In genomic region chr16:28003923-28004322, GRCh38 we compare ENCODE assay signal across 29 cellular contexts. TPM values are rescaled to one million over a fixed set of nuclear protein-coding genes. Genes with fewer than 3 reads are reported as not detected.
DNase-seq lines count a peak whose midpoint lies in the region; ATAC-seq and TF ChIP-seq lines count a peak whose summit lies in the region.
"Had no signal": no experiment of that assay in that cellular context is flagged by ENCODE, and none has a peak within 500 bp of the region (broad histone marks: within the 10 kb centered on the region; RNA-seq: fewer than 3 reads in every experiment).

No MANE protein-coding gene starts in this region.

- H3K9me2 ChIP-seq in GM23338 (ENCODE audit: insufficient read depth), result no peaks in the 10 kb centered on the region

- TF ChIP-seq CTCF in GM23338 (conservative IDR thresholded peaks at IDR 0.05; ENCODE audit: low read depth in 2 of 2) (no peak), spleen (IDR thresholded peaks at IDR 0.05 in 8 of 11, conservative IDR thresholded peaks at IDR 0.05 in 3 of 11) (no peak)

- H4K20me1 ChIP-seq in GM23338 (replicated peaks; ENCODE audit: insufficient read depth), result no peaks in the 10 kb centered on the region

- no peaks in the 10 kb centered on the region for H3K79me2 ChIP-seq in GM23338 (replicated peaks; ENCODE audit: insufficient read depth)

- DNase-seq in DMS 273 (lab: John Stamatoyannopoulos, UW; ENCODE audit: unreplicated experiment) (peak; percentile 17), DMS 273 treated with DMSO at 0.1 percent for 48 hours (lab: John Stamatoyannopoulos, UW) (no peak), GM23338 (ENCODE audit: low spot score) (no peak), myocyte (ENCODE audit: low read depth) (peak; percentile 9), spleen (peak; percentile 24), NCI-H2029 treated with DMSO at 0.1 percent for 48 hours (lab: John Stamatoyannopoulos, UW) (no peak)
- DNase-seq in natural killer cell treated with Interleukin-12 subunit alpha and Interleukin-12 subunit beta and Interleukin-15 and Interleukin-18, amount 100 ng/mL, for 72 hours (ENCODE audit: low spot score), result no peak
- DNase-seq: CD8-positive, alpha-beta memory T cell; DMS153; DND-41; MV-4-11; NCI-H1105 treated with DMSO at 0.1 percent for 48 hours; NCI-H146; NCI-H2029; NCI-H446 treated with DMSO at 0.1 percent for 48 hours; NCI-H526; NCI-H82; NK-92 treated with Interleukin-12 subunit alpha and Interleukin-12 subunit beta, amount 100 ng/mL, for 24 hours; PC-9; SHP77 had no signal

- H3K4me1 Mint-ChIP-seq in GM23338, result no peaks in the 10 kb centered on the region; the same call in 2 of the 3 replicates
- H3K4me1 Mint-ChIP-seq in natural killer cell treated with Interleukin-12 subunit alpha and Interleukin-12 subunit beta and Interleukin-15 and Interleukin-18, amount 100 ng/mL, for 72 hours (ENCODE audit: low read depth in 2 of 2), result no peaks in the 10 kb centered on the region
- H3K4me1 Mint-ChIP-seq: B cell; CD8-positive, alpha-beta memory T cell had no signal

- H3K4me3 ChIP-seq in GM23338 (no peak overlapping the region), spleen (no peak overlapping the region)
- H3K4me3 ChIP-seq: K562, PC-9 had no signal

- H3K27me3 ChIP-seq in GM23338 (ENCODE audit: insufficient read depth) (no peaks in the 10 kb centered on the region), spleen (replicated peaks in 1 of 7) (peaks cover 0 to 6% (median 0%) of the 10 kb centered on the region in 7 donors)

- no peak overlapping the region for H3K4me2 ChIP-seq in GM23338
- H3K4me2 ChIP-seq: PC-9 had no signal

- H3K4me3 Mint-ChIP-seq in GM23338, result no peak overlapping the region
- no peak overlapping the region for H3K4me3 Mint-ChIP-seq in natural killer cell treated with Interleukin-12 subunit alpha and Interleukin-12 subunit beta and Interleukin-15 and Interleukin-18, amount 100 ng/mL, for 72 hours
- H3K4me3 Mint-ChIP-seq: B cell; CD8-positive, alpha-beta memory T cell had no signal

- ATAC-seq in GM23338, result peak; percentile 28; the same call in 2 of the 3 replicates
- ATAC-seq in HG03520 (IDR thresholded peaks at IDR 0.05; ENCODE audit: unreplicated experiment), result no peak
- ATAC-seq in natural killer cell treated with Interleukin-12 subunit alpha and Interleukin-12 subunit beta and Interleukin-15 and Interleukin-18, amount 100 ng/mL, for 72 hours, result no peak

- 0 out of 2 replicates have a peak overlapping the region, but pooled peaks have one; percentile 14 for H2AFZ ChIP-seq in GM23338
- H2AFZ ChIP-seq: PC-9 had no signal

- intact Hi-C loops in spleen (cut with DNase I; ENCODE audit: low total_unique reads), result no loop called here

- no peak overlapping the region for H3K27ac Mint-ChIP-seq in GM23338
- no peak overlapping the region for H3K27ac Mint-ChIP-seq in natural killer cell treated with Interleukin-12 subunit alpha and Interleukin-12 subunit beta and Interleukin-15 and Interleukin-18, amount 100 ng/mL, for 72 hours
- H3K27ac Mint-ChIP-seq: B cell; CD8-positive, alpha-beta memory T cell had no signal

- peaks cover 4% of the 10 kb centered on the region for H3K27me3 Mint-ChIP-seq in GM23338 (ENCODE audit: insufficient read depth, low read depth, poor library complexity)
- H3K27me3 Mint-ChIP-seq in natural killer cell treated with Interleukin-12 subunit alpha and Interleukin-12 subunit beta and Interleukin-15 and Interleukin-18, amount 100 ng/mL, for 72 hours, result peaks cover 1 to 6% of the 10 kb centered on the region in 2 donors

- no peak for TF ChIP-seq POLR2A in spleen (IDR thresholded peaks at IDR 0.05)

- H3K27ac ChIP-seq in GM23338 (ENCODE audit: low read depth) (no peak overlapping the region), spleen (no peak overlapping the region)
- H3K27ac ChIP-seq: 22Rv1, C4-2B, PC-9 had no signal

- H3K36me3 ChIP-seq in GM23338 (ENCODE audit: insufficient read depth) (no peaks in the 10 kb centered on the region), spleen (no peaks in the 10 kb centered on the region)

- no peaks in the 10 kb centered on the region for H3K9me3 ChIP-seq in spleen

- H3K9me3 Mint-ChIP-seq in GM23338, result peaks cover 5% of the 10 kb centered on the region; the same call in 2 of the 3 replicates
- H3K9me3 Mint-ChIP-seq in natural killer cell treated with Interleukin-12 subunit alpha and Interleukin-12 subunit beta and Interleukin-15 and Interleukin-18, amount 100 ng/mL, for 72 hours, result no peaks in the 10 kb centered on the region
- H3K9me3 Mint-ChIP-seq: CD8-positive, alpha-beta memory T cell had no signal

- 80 to 89% (median 81%) methylated on average over 9 of the region's 9 CpGs for WGBS in spleen, 5 donors

- no peaks in the 10 kb centered on the region; the same call in 2 of the 3 replicates for H3K36me3 Mint-ChIP-seq in GM23338 (ENCODE audit: low read depth)
- no peaks in the 10 kb centered on the region for H3K36me3 Mint-ChIP-seq in natural killer cell treated with Interleukin-12 subunit alpha and Interleukin-12 subunit beta and Interleukin-15 and Interleukin-18, amount 100 ng/mL, for 72 hours

- H3F3A ChIP-seq in GM23338 (replicated peaks; ENCODE audit: low read depth), result no peaks in the 10 kb centered on the region

- no peaks in the 10 kb centered on the region for H3K4me1 ChIP-seq in GM23338 (ENCODE audit: insufficient read depth)
- no peaks in the 10 kb centered on the region for H3K4me1 ChIP-seq in spleen

TF ChIP-seq in GM23338, 12 proteins besides CTCF, POLR2A, EP300 and RAD21:
- TF ChIP-seq, protein P1, sequence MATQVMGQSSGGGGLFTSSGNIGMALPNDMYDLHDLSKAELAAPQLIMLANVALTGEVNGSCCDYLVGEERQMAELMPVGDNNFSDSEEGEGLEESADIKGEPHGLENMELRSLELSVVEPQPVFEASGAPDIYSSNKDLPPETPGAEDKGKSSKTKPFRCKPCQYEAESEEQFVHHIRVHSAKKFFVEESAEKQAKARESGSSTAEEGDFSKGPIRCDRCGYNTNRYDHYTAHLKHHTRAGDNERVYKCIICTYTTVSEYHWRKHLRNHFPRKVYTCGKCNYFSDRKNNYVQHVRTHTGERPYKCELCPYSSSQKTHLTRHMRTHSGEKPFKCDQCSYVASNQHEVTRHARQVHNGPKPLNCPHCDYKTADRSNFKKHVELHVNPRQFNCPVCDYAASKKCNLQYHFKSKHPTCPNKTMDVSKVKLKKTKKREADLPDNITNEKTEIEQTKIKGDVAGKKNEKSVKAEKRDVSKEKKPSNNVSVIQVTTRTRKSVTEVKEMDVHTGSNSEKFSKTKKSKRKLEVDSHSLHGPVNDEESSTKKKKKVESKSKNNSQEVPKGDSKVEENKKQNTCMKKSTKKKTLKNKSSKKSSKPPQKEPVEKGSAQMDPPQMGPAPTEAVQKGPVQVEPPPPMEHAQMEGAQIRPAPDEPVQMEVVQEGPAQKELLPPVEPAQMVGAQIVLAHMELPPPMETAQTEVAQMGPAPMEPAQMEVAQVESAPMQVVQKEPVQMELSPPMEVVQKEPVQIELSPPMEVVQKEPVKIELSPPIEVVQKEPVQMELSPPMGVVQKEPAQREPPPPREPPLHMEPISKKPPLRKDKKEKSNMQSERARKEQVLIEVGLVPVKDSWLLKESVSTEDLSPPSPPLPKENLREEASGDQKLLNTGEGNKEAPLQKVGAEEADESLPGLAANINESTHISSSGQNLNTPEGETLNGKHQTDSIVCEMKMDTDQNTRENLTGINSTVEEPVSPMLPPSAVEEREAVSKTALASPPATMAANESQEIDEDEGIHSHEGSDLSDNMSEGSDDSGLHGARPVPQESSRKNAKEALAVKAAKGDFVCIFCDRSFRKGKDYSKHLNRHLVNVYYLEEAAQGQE (IDR thresholded peaks at IDR 0.05; ENCODE audit: unreplicated experiment), result no peak
- TF ChIP-seq EZH2phosphoT487 (IDR thresholded peaks at IDR 0.05; ENCODE audit: unreplicated experiment) (no peak), NANOG (IDR thresholded peaks at IDR 0.05; ENCODE audit: borderline replicate concordance) (no peak), JUNB (IDR thresholded peaks at IDR 0.05; ENCODE audit: unreplicated experiment) (no peak)

RNA-seq across cellular contexts. Expression of gene GSG1L, which starts 59.6 kb away (rescaled TPM):
- 0.63 TPM in 1 of 2 replicates, not detected in the other for total RNA-seq in GM23338 (2014; rRNA removed; shearing (Covaris generic))
- polyA plus RNA-seq in GM23338 (2016; fragmentation: Nextera tagmentation; extraction: Ambion mirVana) (0.19 and 0.36 TPM in 2 replicates), spleen (under 1 TPM in 1 of 3 donors, not detected in 2; 0.58 TPM)
- total RNA-seq in myocyte (0.57 TPM in 1 of 2 replicates, not detected in the other), spleen (under 1 TPM in 3 of 7 donors, not detected in 4; 0.22 to 0.57 (median 0.29) TPM)
- not detected for polyA plus RNA-seq in myocyte (2012)
- total RNA-seq in natural killer cell treated with Interleukin-12 subunit alpha and Interleukin-12 subunit beta and Interleukin-15 and Interleukin-18, amount 100 ng/mL, for 72 hours, result not detected
- total RNA-seq: B cell, K562, LHCN-M2, MCF 10A, PC-9, RPMI7951, SK-MEL-5 had no signal
- polyA plus RNA-seq: CD8-positive, alpha-beta memory T cell; K562 had no signal

Comparison
In these comparisons a context has a peak if more than half of its experiments do, and no peak if none do; other contexts are left out.
1. DNase-seq: peak in DMS 273 (single experiment), myocyte (single experiment) and spleen (single experiment); none in DMS 273 treated with DMSO at 0.1 percent for 48 hours (single experiment), GM23338 (single experiment), NCI-H2029 treated with DMSO at 0.1 percent for 48 hours (single experiment) and natural killer cell treated with Interleukin-12 subunit alpha and Interleukin-12 subunit beta and Interleukin-15 and Interleukin-18, amount 100 ng/mL, for 72 hours (single experiment).